In genomic region chr2:127941461-127941860, GRCh38 we compare ENCODE assay signal across 1 cellular context.
TF ChIP-seq lines count a peak whose summit lies in the region.

No MANE protein-coding gene starts in this region.

TF ChIP-seq in K562, 482 proteins besides CTCF, POLR2A, EP300 and RAD21:
- TF ChIP-seq HOMEZ (CRISPR knock-in tag; IDR thresholded peaks at IDR 0.05) (no peak), IRF9 (tag; IDR thresholded peaks at IDR 0.05) (no peak), XRCC3 (IDR thresholded peaks at IDR 0.05) (no peak), SPI1 (IDR thresholded peaks at IDR 0.05; ENCODE audit: borderline replicate concordance, low read depth, low read length) (no peak), NCOA2 (IDR thresholded peaks at IDR 0.05; ENCODE audit: partially characterized antibody in 2 of 2) (no peak), USF1 (CRISPR knock-in tag; IDR thresholded peaks at IDR 0.05) (no peak), ZNF707 (CRISPR knock-in tag; conservative IDR thresholded peaks at IDR 0.05) (no peak), BHLHE40 (IDR thresholded peaks at IDR 0.05; ENCODE audit: low read length) (no peak), FOXK2 (conservative IDR thresholded peaks at IDR 0.05 in 1 of 2, IDR thresholded peaks at IDR 0.05 in 1 of 2; ENCODE audit: low read depth in 2 of 2) (no peak), KLF10 (CRISPR knock-in tag; IDR thresholded peaks at IDR 0.05) (no peak), ZNF699 (CRISPR knock-in tag; IDR thresholded peaks at IDR 0.05; ENCODE audit: insufficient replicate concordance) (no peak), ZBTB1 (CRISPR knock-in tag; IDR thresholded peaks at IDR 0.05; ENCODE audit: borderline replicate concordance, low read depth) (no peak), ETS2 (tag; IDR thresholded peaks at IDR 0.05; ENCODE audit: borderline replicate concordance, poor library complexity, severe bottlenecking) (no peak), CEBPG (CRISPR knock-in tag; IDR thresholded peaks at IDR 0.05) (no peak), CEBPG (tag; conservative IDR thresholded peaks at IDR 0.05 in 1 of 2, IDR thresholded peaks at IDR 0.05 in 1 of 2) (no peak), CBX5 (IDR thresholded peaks at IDR 0.05; ENCODE audit: borderline replicate concordance, low read depth) (no peak)
